ENCODE assay signal across 1 cellular context in the genomic region with DNA sequence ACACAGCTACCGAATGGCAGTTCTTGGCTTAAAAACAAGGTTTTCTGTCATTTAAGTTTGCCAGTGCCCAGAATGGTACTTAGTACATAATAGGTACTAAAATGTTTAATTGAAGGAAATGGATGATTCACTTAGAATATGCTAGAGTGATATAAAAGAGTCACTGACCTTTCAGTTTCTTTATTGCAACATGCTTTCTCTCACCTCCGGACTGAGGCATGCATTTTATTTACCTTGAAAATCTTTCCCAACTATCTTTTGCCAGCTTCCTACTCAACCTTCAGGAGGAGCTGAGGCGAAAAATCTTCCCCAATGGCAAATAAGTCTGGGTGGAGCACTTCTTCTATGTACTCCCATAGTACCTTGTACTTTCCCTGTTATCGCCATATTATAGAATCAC.
TF ChIP-seq lines count a peak whose summit lies in the region.

No MANE protein-coding gene starts in this region.

TF ChIP-seq in GM23338, 12 proteins besides CTCF, POLR2A, EP300 and RAD21 (continued from another document):
- no peak for TF ChIP-seq ZNF114 (CRISPR knock-in tag; IDR thresholded peaks at IDR 0.05)
- TF ChIP-seq ZNF331 (CRISPR knock-in tag; IDR thresholded peaks at IDR 0.05; ENCODE audit: low read depth): no peak
- no peak for TF ChIP-seq STAT1 (IDR thresholded peaks at IDR 0.05; ENCODE audit: unreplicated experiment)
- TF ChIP-seq POLR2AphosphoS5 (IDR thresholded peaks at IDR 0.05; ENCODE audit: low read depth): no peak
- no peak for TF ChIP-seq NANOG (IDR thresholded peaks at IDR 0.05; ENCODE audit: borderline replicate concordance)
